In genomic region chr10:98266647-98267046, GRCh38 we compare ENCODE assay signal across 13 cellular contexts. TPM values are rescaled to one million over a fixed set of nuclear protein-coding genes. Genes with fewer than 3 reads are reported as not detected.
DNase-seq lines count a peak whose midpoint lies in the region; ATAC-seq and TF ChIP-seq lines count a peak whose summit lies in the region.
"Had no signal": no experiment of that assay in that cellular context is flagged by ENCODE, and none has a peak within 500 bp of the region (broad histone marks: within the 10 kb centered on the region; RNA-seq: fewer than 3 reads in every experiment).

No MANE protein-coding gene starts in this region.

- H4K20me1 ChIP-seq in PC-9 (ENCODE audit: insufficient read depth): no peaks in the 10 kb centered on the region

- H3K4me2 ChIP-seq in PC-9: peak overlapping the region; percentile 68

- H3K79me2 ChIP-seq in PC-9 (ENCODE audit: low read depth): no peaks in the 10 kb centered on the region

- TF ChIP-seq CTCF in Caco-2 (IDR thresholded peaks at IDR 0.05; ENCODE audit: insufficient read depth in 1 of 2, low read depth in 1 of 2, low read length in 1 of 2, severe bottlenecking in 1 of 2, unreplicated experiment in 1 of 2) (no peak), PC-9 (conservative IDR thresholded peaks at IDR 0.05) (no peak), gastroesophageal sphincter (IDR thresholded peaks at IDR 0.05) (no peak)

- H3K36me3 Mint-ChIP-seq in Caco-2 (ENCODE audit: insufficient read depth, unreplicated experiment): peaks cover 4% of the 10 kb centered on the region
- no peaks in the 10 kb centered on the region for H3K36me3 Mint-ChIP-seq in stimulated activated effector memory CD8-positive, alpha-beta T cell treated with anti-CD3 and anti-CD28 coated beads, Interleukin-12 subunit alpha, Interleukin-12 subunit beta, amount 100 ng/mL, for 72 hours

- H3K9me2 ChIP-seq in PC-9 (ENCODE audit: insufficient read depth): no peaks in the 10 kb centered on the region

- peak overlapping the region; percentile 81 for H3K27ac Mint-ChIP-seq in Caco-2 (ENCODE audit: unreplicated experiment)
- H3K27ac Mint-ChIP-seq in stimulated activated effector memory CD8-positive, alpha-beta T cell treated with anti-CD3 and anti-CD28 coated beads, Interleukin-12 subunit alpha, Interleukin-12 subunit beta, amount 100 ng/mL, for 72 hours: no peak overlapping the region

- peaks cover 28% of the 10 kb centered on the region for H3K4me1 ChIP-seq in Caco-2
- H3K4me1 ChIP-seq in PC-9 (replicated peaks; ENCODE audit: insufficient read depth): peaks cover 63% of the 10 kb centered on the region
- peaks cover 5 to 52% (median 21%) of the 10 kb centered on the region in 3 donors for H3K4me1 ChIP-seq in gastroesophageal sphincter

- DNase-seq in Caco-2 (no peak), PC-9 (no peak), NCI-H446 treated with DMSO at 0.1 percent for 48 hours (lab: John Stamatoyannopoulos, UW) (no peak), posterior cingulate gyrus (no peak), DMS79 (lab: John Stamatoyannopoulos, UW) (no peak), NCI-H146 (lab: John Stamatoyannopoulos, UW) (no peak)
- no peak for DNase-seq in stimulated activated effector memory CD8-positive, alpha-beta T cell treated with anti-CD3 and anti-CD28 coated beads, Interleukin-12 subunit alpha, Interleukin-12 subunit beta, amount 100 ng/mL, for 72 hours (ENCODE audit: low spot score in 2 of 2)
- DNase-seq: activated naive CD4-positive, alpha-beta T cell treated with Interleukin-2 at 50 U/mL for 16 hours; MM.1S; right cardiac atrium; T1000 had no signal

- TF ChIP-seq POLR2A in gastroesophageal sphincter (IDR thresholded peaks at IDR 0.05): no peak

- TF ChIP-seq EP300 in gastroesophageal sphincter (IDR thresholded peaks at IDR 0.05): no peak

- WGBS in gastroesophageal sphincter (ENCODE audit: low coverage in 1 of 2), 2 donors: 82 to 88% methylated on average over 2 to 5 of the region's 5 CpGs

- CTCF ChIA-PET in Caco-2 (lab: Charles Lee): interaction anchor here (3.0 kb wide), 1 partner anchor 43 kb away, joined by 10 read pairs; no protein-coding TSS in a partner anchor
- CTCF ChIA-PET in PC-9 (lab: Charles Lee): no interaction called here

- POLR2A ChIA-PET in Caco-2 (lab: Charles Lee) (no interaction called here), PC-9 (lab: Charles Lee; ENCODE audit: unreplicated experiment) (no interaction called here)

- no peaks in the 10 kb centered on the region for H3K9me3 Mint-ChIP-seq in Caco-2 (ENCODE audit: unreplicated experiment)
- no peaks in the 10 kb centered on the region for H3K9me3 Mint-ChIP-seq in stimulated activated effector memory CD8-positive, alpha-beta T cell treated with anti-CD3 and anti-CD28 coated beads, Interleukin-12 subunit alpha, Interleukin-12 subunit beta, amount 100 ng/mL, for 72 hours

- H3K4me3 Mint-ChIP-seq in Caco-2 (ENCODE audit: unreplicated experiment): peak overlapping the region; percentile 75
- peak overlapping the region; percentile 67 for H3K4me3 Mint-ChIP-seq in stimulated activated effector memory CD8-positive, alpha-beta T cell treated with anti-CD3 and anti-CD28 coated beads, Interleukin-12 subunit alpha, Interleukin-12 subunit beta, amount 100 ng/mL, for 72 hours

- peaks cover 24% of the 10 kb centered on the region for H3K4me1 Mint-ChIP-seq in Caco-2 (ENCODE audit: low read depth, unreplicated experiment)
- H3K4me1 Mint-ChIP-seq in stimulated activated effector memory CD8-positive, alpha-beta T cell treated with anti-CD3 and anti-CD28 coated beads, Interleukin-12 subunit alpha, Interleukin-12 subunit beta, amount 100 ng/mL, for 72 hours: peaks cover 18% of the 10 kb centered on the region

- H2AFZ ChIP-seq in PC-9: no peak overlapping the region

- BruUV-seq in Caco-2 (replicated peaks; lab: Mats Ljungman, UMichigan) (no TSS peak), PC-9 (replicated peaks; lab: Mats Ljungman, UMichigan) (no TSS peak)

- H3K36me3 ChIP-seq in Caco-2 (ENCODE audit: control insufficient read depth, insufficient read depth, low read length) (no peaks in the 10 kb centered on the region), PC-9 (ENCODE audit: low read depth) (no peaks in the 10 kb centered on the region), gastroesophageal sphincter (peaks cover 0 to 7% of the 10 kb centered on the region in 2 donors)

- H3K9me3 ChIP-seq in Caco-2 (no peaks in the 10 kb centered on the region), PC-9 (ENCODE audit: insufficient read depth, low read depth) (no peaks in the 10 kb centered on the region), gastroesophageal sphincter (no peaks in the 10 kb centered on the region)

- peaks cover 26% of the 10 kb centered on the region; the same call in 1 of the 2 replicates for H3F3A ChIP-seq in PC-9 (ENCODE audit: insufficient read depth, low read depth)

- intact Hi-C loops in Caco-2 (cut with micrococcal nuclease; ENCODE audit: unreplicated experiment) (loop anchor here (10.0 kb wide), 1 partner anchor 148 kb away; the partner anchor contains the start of gene PYROXD2), PC-9 (cut with micrococcal nuclease; ENCODE audit: unreplicated experiment) (loop anchor here (5.0 to 10.0 kb wide), 2 partner anchors 96 to 382 kb away; no protein-coding TSS in a partner anchor), posterior cingulate gyrus (cut with DNase I) (no loop called here)

- no peaks in the 10 kb centered on the region for H3K27me3 Mint-ChIP-seq in Caco-2 (ENCODE audit: insufficient read depth, unreplicated experiment)

- H3K27me3 ChIP-seq in Caco-2 (replicated peaks; ENCODE audit: control insufficient read depth, insufficient read depth, low read length): no peaks in the 10 kb centered on the region
- H3K27me3 ChIP-seq in PC-9 (ENCODE audit: insufficient read depth, low read depth): no peaks in the 10 kb centered on the region
- no peaks in the 10 kb centered on the region for H3K27me3 ChIP-seq in gastroesophageal sphincter

- H3K4me3 ChIP-seq in Caco-2 (ENCODE audit: low read depth, low read length) (no peak overlapping the region), PC-9 (peak overlapping the region; percentile 14; the same call in 1 of the 2 replicates), gastroesophageal sphincter (no peak overlapping the region)

- ATAC-seq in gastroesophageal sphincter: no peak
- no peak for ATAC-seq in stimulated activated effector memory CD8-positive, alpha-beta T cell treated with anti-CD3 and anti-CD28 coated beads, Interleukin-12 subunit alpha, Interleukin-12 subunit beta, amount 100 ng/mL, for 72 hours
- ATAC-seq: Panc1, right cardiac atrium had no signal

- H3K27ac ChIP-seq in PC-9 (no peak overlapping the region), gastroesophageal sphincter (peak overlapping the region in 3 of 4 donors; percentile 90 to 92 (median 91))

RNA-seq across cellular contexts. Expression of gene LOXL4, which starts 1.3 kb away (rescaled TPM):
- total RNA-seq in Caco-2 (2022) (2.1 and 3.7 TPM in 2 replicates), PC-9 (2021) (2.5 and 3.5 TPM in 2 replicates), gastroesophageal sphincter (10 to 100 TPM; 10.6 to 20.7 (median 16.3) TPM)
